Comparison of ENCODE assay signal across 2 cellular contexts in genomic region chr7:16450366-16450765, GRCh38.
TF ChIP-seq lines count a peak whose summit lies in the region.

No MANE protein-coding gene starts in this region.

TF ChIP-seq in GM23338, 12 proteins besides CTCF, POLR2A, EP300 and RAD21:
- TF ChIP-seq POLR2AphosphoS5 (IDR thresholded peaks at IDR 0.05; ENCODE audit: low read depth) (no peak), REST (IDR thresholded peaks at IDR 0.05; ENCODE audit: unreplicated experiment) (no peak), ETS1 (IDR thresholded peaks at IDR 0.05) (no peak), ZNF331 (CRISPR knock-in tag; IDR thresholded peaks at IDR 0.05; ENCODE audit: low read depth) (no peak), CREB1 (CRISPR knock-in tag; IDR thresholded peaks at IDR 0.05; ENCODE audit: low read depth) (no peak), NANOG (IDR thresholded peaks at IDR 0.05; ENCODE audit: borderline replicate concordance) (no peak), ZNF462 (CRISPR knock-in tag; IDR thresholded peaks at IDR 0.05) (no peak), STAT1 (IDR thresholded peaks at IDR 0.05; ENCODE audit: unreplicated experiment) (no peak), ZNF114 (CRISPR knock-in tag; IDR thresholded peaks at IDR 0.05) (no peak), EZH2phosphoT487 (IDR thresholded peaks at IDR 0.05; ENCODE audit: unreplicated experiment) (no peak), JUNB (IDR thresholded peaks at IDR 0.05; ENCODE audit: unreplicated experiment) (no peak)
TF ChIP-seq in GM23338: peak in this region for 0.

TF ChIP-seq in H1, 55 proteins besides CTCF, POLR2A, EP300 and RAD21:
- no peak for TF ChIP-seq CTBP2 (IDR thresholded peaks at IDR 0.05; ENCODE audit: borderline replicate concordance, insufficient read depth, insufficient read length, low read length)
- no peak for TF ChIP-seq ATF3 (IDR thresholded peaks at IDR 0.05; ENCODE audit: insufficient read depth, low read depth, low read length)
- TF ChIP-seq, protein P1, sequence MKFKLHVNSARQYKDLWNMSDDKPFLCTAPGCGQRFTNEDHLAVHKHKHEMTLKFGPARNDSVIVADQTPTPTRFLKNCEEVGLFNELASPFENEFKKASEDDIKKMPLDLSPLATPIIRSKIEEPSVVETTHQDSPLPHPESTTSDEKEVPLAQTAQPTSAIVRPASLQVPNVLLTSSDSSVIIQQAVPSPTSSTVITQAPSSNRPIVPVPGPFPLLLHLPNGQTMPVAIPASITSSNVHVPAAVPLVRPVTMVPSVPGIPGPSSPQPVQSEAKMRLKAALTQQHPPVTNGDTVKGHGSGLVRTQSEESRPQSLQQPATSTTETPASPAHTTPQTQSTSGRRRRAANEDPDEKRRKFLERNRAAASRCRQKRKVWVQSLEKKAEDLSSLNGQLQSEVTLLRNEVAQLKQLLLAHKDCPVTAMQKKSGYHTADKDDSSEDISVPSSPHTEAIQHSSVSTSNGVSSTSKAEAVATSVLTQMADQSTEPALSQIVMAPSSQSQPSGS (IDR thresholded peaks at IDR 0.05; ENCODE audit: low read length), result no peak
- TF ChIP-seq HDAC2 (IDR thresholded peaks at IDR 0.05; ENCODE audit: borderline replicate concordance in 1 of 2, low read depth in 2 of 2, low read length in 2 of 2), result no peak
- no peak for TF ChIP-seq BCL11A (IDR thresholded peaks at IDR 0.05; ENCODE audit: low read depth in 2 of 2, low read length in 2 of 2)
- no peak for TF ChIP-seq SRF (IDR thresholded peaks at IDR 0.05; ENCODE audit: low read depth, low read length)
- TF ChIP-seq FOSL1 (IDR thresholded peaks at IDR 0.05; ENCODE audit: insufficient read depth, low read depth, low read length), result no peak
- TF ChIP-seq BRCA1 (IDR thresholded peaks at IDR 0.05; ENCODE audit: low read depth, low read length), result no peak
- no peak for TF ChIP-seq CREB1 (IDR thresholded peaks at IDR 0.05)
- TF ChIP-seq SIRT6 (IDR thresholded peaks at IDR 0.05; ENCODE audit: low read length), result no peak
